ENCODE assay signal across 8 cellular contexts in genomic region chr5:174723979-174724483, GRCh38. TPM values are rescaled to one million over a fixed set of nuclear protein-coding genes. Genes with fewer than 3 reads are reported as not detected.
DNase-seq lines count a peak whose midpoint lies in the region; ATAC-seq, FAIRE-seq and TF ChIP-seq lines count a peak whose summit lies in the region.

No MANE protein-coding gene starts in this region.

- H3K4me3 ChIP-seq in H7 (ENCODE audit: insufficient read depth, low read depth, low read length) (peak overlapping the region; percentile 47), heart left ventricle (peak overlapping the region; percentile 15 to 90 (median 60)), gastrocnemius medialis (peak overlapping the region; percentile 67 to 81 (median 73))

- no peak for FAIRE-seq in RCC 7860 (lab: Jason Lieb, UNC)

- DNase-seq in H7 (no peak), activated B cell treated with CpG ODN at 0.5 μM for 24 hours (no peak), heart left ventricle (no peak), gastrocnemius medialis (no peak), RCC 7860 (ENCODE audit: low spot score) (no peak)
- DNase-seq in stimulated activated naive CD4-positive, alpha-beta T cell treated with Interleukin-2 at 50 U/mL for 16 hours (lab: John Stamatoyannopoulos, UW) = no peak

- in situ Hi-C loops in gastrocnemius medialis (cut with MboI; ENCODE audit: low sequenced_read_pairs in 4 of 4) = no loop called here

- no peaks in the 10 kb centered on the region for H3K9me3 Mint-ChIP-seq in activated B cell treated with CpG ODN at 0.5 μM for 24 hours

- WGBS in heart left ventricle, 4 donors = 1% methylated on average over 20 of the region's 20 CpGs

- H3K36me3 Mint-ChIP-seq in activated B cell treated with CpG ODN at 0.5 μM for 24 hours (ENCODE audit: low read depth) = no peaks in the 10 kb centered on the region

- no peak for TF ChIP-seq CTCF in activated B cell treated with CpG ODN at 0.5 μM for 24 hours (IDR thresholded peaks at IDR 0.05)
- no peak for TF ChIP-seq CTCF in heart left ventricle (IDR thresholded peaks at IDR 0.05)
- no peak for TF ChIP-seq CTCF in gastrocnemius medialis (IDR thresholded peaks at IDR 0.05 in 4 of 5, conservative IDR thresholded peaks at IDR 0.05 in 1 of 5)

- peak overlapping the region; percentile 29 for H3K4me3 Mint-ChIP-seq in activated B cell treated with CpG ODN at 0.5 μM for 24 hours

- peaks cover 96% of the 10 kb centered on the region for H3K27me3 ChIP-seq in H7 (ENCODE audit: control insufficient read depth, insufficient read depth, low read length)
- H3K27me3 ChIP-seq in heart left ventricle = peaks cover 35 to 97% (median 57%) of the 10 kb centered on the region in 9 donors
- peaks cover 41 to 51% (median 43%) of the 10 kb centered on the region in 3 donors for H3K27me3 ChIP-seq in gastrocnemius medialis

- CTCF ChIA-PET in activated B cell treated with CpG ODN at 0.5 μM for 24 hours (lab: Charles Lee) = no interaction called here

- intact Hi-C loops in activated B cell treated with CpG ODN at 0.5 μM for 24 hours (cut with micrococcal nuclease) = no loop called here
- intact Hi-C loops in heart left ventricle (cut with DNase I) = no loop called here
- intact Hi-C loops in gastrocnemius medialis (cut with DNase I; ENCODE audit: low total_unique reads) = no loop called here

- H3K4me1 ChIP-seq in heart left ventricle = peaks cover 0 to 35% (median 6%) of the 10 kb centered on the region in 12 donors
- H3K4me1 ChIP-seq in gastrocnemius medialis = peaks cover 11 to 13% of the 10 kb centered on the region in 2 donors

- TF ChIP-seq POLR2A in heart left ventricle (IDR thresholded peaks at IDR 0.05) (no peak), gastrocnemius medialis (IDR thresholded peaks at IDR 0.05) (no peak)

- H3K27ac ChIP-seq in heart left ventricle (peak overlapping the region in 3 of 12 donors; percentile 51 to 74 (median 72)), gastrocnemius medialis (peak overlapping the region in 1 of 4 donors; percentile 64)

- no peak for ATAC-seq in activated B cell treated with CpG ODN at 0.5 μM for 24 hours (ENCODE audit: low read depth)
- ATAC-seq in heart left ventricle = peak in 1 of 4 donors; percentile 56
- ATAC-seq in gastrocnemius medialis = peak; percentile 50 to 54
- no peak for ATAC-seq in HG02885 (IDR thresholded peaks at IDR 0.05; ENCODE audit: poor library complexity, unreplicated experiment)
- ATAC-seq in HG03097 (IDR thresholded peaks at IDR 0.05; ENCODE audit: low FRiP score, unreplicated experiment) = no peak

- no peak overlapping the region for H3K27ac Mint-ChIP-seq in activated B cell treated with CpG ODN at 0.5 μM for 24 hours

- H3K36me3 ChIP-seq in H7 (replicated peaks; ENCODE audit: control insufficient read depth, insufficient read depth, low read length) = no peaks in the 10 kb centered on the region
- H3K36me3 ChIP-seq in heart left ventricle = peaks cover 0 to under 1% (median 0%) of the 10 kb centered on the region in 9 donors
- H3K36me3 ChIP-seq in gastrocnemius medialis = no peaks in the 10 kb centered on the region

- POLR2A ChIA-PET in activated B cell treated with CpG ODN at 0.5 μM for 24 hours (lab: Charles Lee) = no interaction called here

- peaks cover 7% of the 10 kb centered on the region for H3K4me1 Mint-ChIP-seq in activated B cell treated with CpG ODN at 0.5 μM for 24 hours

- H3K9me3 ChIP-seq in heart left ventricle = no peaks in the 10 kb centered on the region
- no peaks in the 10 kb centered on the region for H3K9me3 ChIP-seq in gastrocnemius medialis

- peaks cover 77% of the 10 kb centered on the region for H3K27me3 Mint-ChIP-seq in activated B cell treated with CpG ODN at 0.5 μM for 24 hours

RNA-seq across cellular contexts. Expression of gene MSX2, which starts 0.4 kb away (rescaled TPM):
- 0.26 and 0.97 TPM in 2 replicates for total RNA-seq in H7 (2014; rRNA removed; shearing (Covaris generic))
- total RNA-seq in activated B cell treated with CpG ODN at 0.5 μM for 24 hours = not detected in 2 replicates
- total RNA-seq in heart left ventricle = 1 to 10 TPM; 1.4 to 5.3 (median 2.0) TPM
- polyA plus RNA-seq in heart left ventricle = under 1 TPM; 0.73 to 0.80 TPM
- total RNA-seq in gastrocnemius medialis = 1 to 10 TPM in 2 of 4 donors, under 1 TPM in 2; 0.95 to 2.1 (median 1.1) TPM

Comparison
In these comparisons a context has a peak if more than half of its experiments do, and no peak if none do; other contexts are left out.
1. ATAC-seq: peak in gastrocnemius medialis (2 of 2); none in activated B cell treated with CpG ODN at 0.5 μM for 24 hours (single experiment), HG02885 (single experiment) and HG03097 (single experiment).
2. Peak in every context shown above with its lines, with median percentiles within 50 percentile points of each other: H3K4me3 ChIP-seq.